1 cellular context compared by ENCODE assay signal in genomic region chr6:15256538-15257222, GRCh38.
TF ChIP-seq lines count a peak whose summit lies in the region.

No MANE protein-coding gene starts in this region.

TF ChIP-seq in H1, 55 proteins besides CTCF, POLR2A, EP300 and RAD21:
- TF ChIP-seq EGR1 (IDR thresholded peaks at IDR 0.05; ENCODE audit: borderline replicate concordance, low read depth, low read length), result no peak
- TF ChIP-seq GABPA (IDR thresholded peaks at IDR 0.05; ENCODE audit: borderline replicate concordance, insufficient read depth, low read length), result no peak
- TF ChIP-seq TAF1 (IDR thresholded peaks at IDR 0.05; ENCODE audit: low read depth, low read length), result no peak
- no peak for TF ChIP-seq CREB1 (IDR thresholded peaks at IDR 0.05)
- TF ChIP-seq, protein P1, sequence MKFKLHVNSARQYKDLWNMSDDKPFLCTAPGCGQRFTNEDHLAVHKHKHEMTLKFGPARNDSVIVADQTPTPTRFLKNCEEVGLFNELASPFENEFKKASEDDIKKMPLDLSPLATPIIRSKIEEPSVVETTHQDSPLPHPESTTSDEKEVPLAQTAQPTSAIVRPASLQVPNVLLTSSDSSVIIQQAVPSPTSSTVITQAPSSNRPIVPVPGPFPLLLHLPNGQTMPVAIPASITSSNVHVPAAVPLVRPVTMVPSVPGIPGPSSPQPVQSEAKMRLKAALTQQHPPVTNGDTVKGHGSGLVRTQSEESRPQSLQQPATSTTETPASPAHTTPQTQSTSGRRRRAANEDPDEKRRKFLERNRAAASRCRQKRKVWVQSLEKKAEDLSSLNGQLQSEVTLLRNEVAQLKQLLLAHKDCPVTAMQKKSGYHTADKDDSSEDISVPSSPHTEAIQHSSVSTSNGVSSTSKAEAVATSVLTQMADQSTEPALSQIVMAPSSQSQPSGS (IDR thresholded peaks at IDR 0.05; ENCODE audit: low read length), result no peak
- no peak for TF ChIP-seq ASH2L (IDR thresholded peaks at IDR 0.05; ENCODE audit: low read length)
- no peak for TF ChIP-seq GTF2F1 (IDR thresholded peaks at IDR 0.05; ENCODE audit: borderline replicate concordance, low read depth, low read length)
- TF ChIP-seq PHF8 (conservative IDR thresholded peaks at IDR 0.05; ENCODE audit: low read depth, low read length), result no peak
- no peak for TF ChIP-seq NANOG (IDR thresholded peaks at IDR 0.05; ENCODE audit: insufficient read depth, low read depth, low read length, poor library complexity, severe bottlenecking)
